Comparison of ENCODE assay signal across 8 cellular contexts in the genomic region with DNA sequence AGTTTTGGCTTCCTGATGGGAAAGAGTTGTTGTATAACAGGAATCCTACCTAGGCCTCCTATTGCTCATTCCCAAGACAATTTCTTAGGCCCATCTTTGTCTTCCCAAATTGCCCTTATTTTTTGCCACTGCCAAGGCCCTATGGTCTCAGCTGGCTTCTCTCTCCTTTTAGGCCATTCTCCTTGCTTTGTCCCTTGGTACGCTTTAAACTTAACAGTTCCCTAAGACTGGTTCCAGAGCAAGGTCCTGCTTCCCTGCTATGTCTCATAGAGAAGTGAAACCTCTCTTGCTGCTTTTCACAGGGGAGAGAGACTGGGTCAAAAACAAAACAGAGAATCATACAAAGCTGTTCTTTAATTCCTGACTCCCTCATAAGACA.
DNase-seq lines count a peak whose midpoint lies in the region; ATAC-seq lines count a peak whose summit lies in the region.

No MANE protein-coding gene starts in this region.

- intact Hi-C loops in CD4-positive, alpha-beta memory T cell (cut with micrococcal nuclease), result loop anchor here (5.0 kb wide), 2 partner anchors 46 to 66 kb away; no protein-coding TSS in a partner anchor
- intact Hi-C loops in left colon (cut with DNase I, micrococcal nuclease), result no loop called here

- H3K4me1 ChIP-seq in CD4-positive, alpha-beta memory T cell (ENCODE audit: insufficient read depth, low read length), result peaks cover 58% of the 10 kb centered on the region

- no peaks in the 10 kb centered on the region for H3K9me3 ChIP-seq in CD4-positive, alpha-beta memory T cell (ENCODE audit: control insufficient read depth in 1 of 2, low read length in 2 of 2)

- H3K4me3 ChIP-seq in CD4-positive, alpha-beta memory T cell (ENCODE audit: low read length in 2 of 2), result peak overlapping the region in 1 of 2 donors; percentile 1

- H3K27me3 Mint-ChIP-seq in CD4-positive, alpha-beta memory T cell, result no peaks in the 10 kb centered on the region

- peak overlapping the region in 7 of 8 donors; percentile 27 to 88 (median 67) for H3K4me3 Mint-ChIP-seq in CD4-positive, alpha-beta memory T cell

- H3K27me3 ChIP-seq in CD4-positive, alpha-beta memory T cell (ENCODE audit: insufficient read depth, low read length), result no peaks in the 10 kb centered on the region

- H3K27ac ChIP-seq in CD4-positive, alpha-beta memory T cell (ENCODE audit: low read depth, low read length), result no peak overlapping the region

- peaks cover 2 to 9% (median 3%) of the 10 kb centered on the region in 8 donors for H3K9me3 Mint-ChIP-seq in CD4-positive, alpha-beta memory T cell

- CTCF ChIA-PET in CD4-positive, alpha-beta memory T cell (lab: Charles Lee; ENCODE audit: partially characterized antibody), result interaction anchor here (1.1 to 1.7 kb wide), 3 partner anchors 13 to 124 kb away, joined by 3 to 5 read pairs (median 3); no protein-coding TSS in a partner anchor

- H3K36me3 ChIP-seq in CD4-positive, alpha-beta memory T cell (ENCODE audit: insufficient read depth, low read length), result no peaks in the 10 kb centered on the region

- H3K4me1 Mint-ChIP-seq in CD4-positive, alpha-beta memory T cell, result peaks cover 54 to 67% (median 61%) of the 10 kb centered on the region in 4 donors

- peak overlapping the region; percentile 78 to 88 (median 85) for H3K27ac Mint-ChIP-seq in CD4-positive, alpha-beta memory T cell

- POLR2A ChIA-PET in CD4-positive, alpha-beta memory T cell (lab: Charles Lee; ENCODE audit: partially characterized antibody), result interaction anchor here (1.2 to 1.8 kb wide), 5 partner anchors 22 to 69 kb away, joined by 4 to 8 read pairs (median 4); no protein-coding TSS in a partner anchor

- DNase-seq in CD4-positive, alpha-beta memory T cell, result no peak
- no peak for DNase-seq in left colon
- DNase-seq in NK-92 treated with Interleukin-12 subunit alpha and Interleukin-12 subunit beta, amount 100 ng/mL, for 24 hours (lab: John Stamatoyannopoulos, UW), result no peak
- no peak for DNase-seq in 8988T
- DNase-seq in NCI-H1694 treated with DMSO at 0.1 percent for 48 hours (lab: John Stamatoyannopoulos, UW), result no peak
- DNase-seq in COR-L47 (lab: John Stamatoyannopoulos, UW), result no peak

- H3K36me3 Mint-ChIP-seq in CD4-positive, alpha-beta memory T cell, result peaks cover under 1 to 5% of the 10 kb centered on the region in 2 donors

- ATAC-seq in GM19395 (IDR thresholded peaks at IDR 0.05; ENCODE audit: unreplicated experiment), result peak; percentile 76
- peak; percentile 49 for ATAC-seq in HG03571 (IDR thresholded peaks at IDR 0.05; ENCODE audit: unreplicated experiment)
- peak; percentile 38 for ATAC-seq in left colon
